1 cellular context compared by ENCODE assay signal in the genomic region with DNA sequence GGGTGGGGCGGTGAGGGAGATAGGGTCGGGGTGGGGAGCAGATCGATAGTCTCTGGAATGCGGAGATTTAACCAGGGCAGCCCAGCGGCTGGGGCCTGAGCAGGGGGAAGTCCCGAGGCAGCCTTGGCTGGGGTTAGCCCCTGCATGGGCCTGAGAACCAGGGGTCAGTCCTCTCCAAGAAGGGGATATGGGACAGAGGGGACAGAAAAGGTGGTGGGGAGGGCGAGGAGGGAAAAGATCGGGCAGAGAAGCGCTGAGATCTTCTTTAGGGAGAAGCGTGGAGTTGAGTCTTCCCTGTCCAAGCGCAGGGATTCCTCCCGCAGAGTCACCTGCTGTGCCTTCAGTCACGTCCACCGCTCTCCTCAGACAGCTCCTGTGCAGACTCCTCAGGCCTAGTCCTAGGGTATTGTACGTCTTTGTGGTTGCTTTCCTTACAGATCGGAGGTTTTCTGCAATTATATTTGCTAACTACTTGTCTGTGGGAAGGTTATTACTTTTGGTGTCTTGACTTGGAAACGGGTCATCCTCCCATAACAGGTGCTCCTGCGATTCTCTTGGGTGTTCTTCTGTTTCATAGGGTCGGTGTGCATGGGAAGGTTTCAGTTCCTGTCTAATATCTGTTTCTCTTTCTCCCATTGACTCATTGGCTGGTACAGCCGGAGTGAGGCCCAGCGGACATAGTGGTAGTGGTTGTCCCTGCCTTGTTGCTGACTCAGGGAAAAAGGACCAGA.
TF ChIP-seq lines count a peak whose summit lies in the region.

No MANE protein-coding gene starts in this region.

TF ChIP-seq in GM12878, 131 proteins besides CTCF, POLR2A, EP300 and RAD21 (continued from another document and continues in another):
- TF ChIP-seq PRDM15 (CRISPR knock-in tag; IDR thresholded peaks at IDR 0.05) (no peak), SREBF1 (IDR thresholded peaks at IDR 0.05; ENCODE audit: low read length) (no peak; the same call in 1 of the 2 replicates), CBFB (IDR thresholded peaks at IDR 0.05; ENCODE audit: low read depth) (no peak), TARDBP (IDR thresholded peaks at IDR 0.05; ENCODE audit: borderline replicate concordance) (no peak), SMAD1 (IDR thresholded peaks at IDR 0.05; ENCODE audit: low read depth, partially characterized antibody) (peak; percentile 95), FOXM1 (IDR thresholded peaks at IDR 0.05; ENCODE audit: low read depth, low read length) (peak; percentile 60; the same call in 1 of the 2 replicates), CBX3 (IDR thresholded peaks at IDR 0.05; ENCODE audit: borderline replicate concordance, low read depth) (no peak), BMI1 (IDR thresholded peaks at IDR 0.05; ENCODE audit: borderline replicate concordance) (0 out of 2 replicates have a peak, but pooled peaks have one; percentile 34), TBL1XR1 (IDR thresholded peaks at IDR 0.05; ENCODE audit: low read depth, low read length) (peak; percentile 45; the same call in 1 of the 2 replicates), NFIC (IDR thresholded peaks at IDR 0.05; ENCODE audit: low read depth, low read length) (peak; percentile 72; the same call in 1 of the 2 replicates), POLR2AphosphoS2 (IDR thresholded peaks at IDR 0.05; ENCODE audit: low read depth, low read length) (peak; percentile 69), SREBF2 (IDR thresholded peaks at IDR 0.05; ENCODE audit: low read length) (no peak), NR2F1 (conservative IDR thresholded peaks at IDR 0.05) (peak; percentile 71), SMARCA5 (IDR thresholded peaks at IDR 0.05) (no peak), ZNF384 (IDR thresholded peaks at IDR 0.05; ENCODE audit: borderline replicate concordance, low read depth, low read length) (no peak), NRF1 (conservative IDR thresholded peaks at IDR 0.05; ENCODE audit: low read depth, low read length) (no peak), NFYA (IDR thresholded peaks at IDR 0.05; ENCODE audit: borderline replicate concordance, low read depth, low read length) (no peak), CHD2 (IDR thresholded peaks at IDR 0.05; ENCODE audit: borderline replicate concordance, low read depth, low read length) (0 out of 2 replicates have a peak, but pooled peaks have one; percentile 41), EGR1 (IDR thresholded peaks at IDR 0.05; ENCODE audit: borderline replicate concordance in 1 of 2, low read depth in 2 of 2, low read length in 2 of 2) (peak in 1 of 2 experiments; percentile 21; a peak in 1 of 3 replicates), SPI1 (IDR thresholded peaks at IDR 0.05; ENCODE audit: borderline replicate concordance, insufficient read depth, low read depth, low read length) (peak; percentile 100), SKIL (IDR thresholded peaks at IDR 0.05; ENCODE audit: low read depth, poor library complexity, severe bottlenecking) (peak; percentile 81), SMAD5 (IDR thresholded peaks at IDR 0.05; ENCODE audit: low read depth) (peak; percentile 55; the same call in 1 of the 2 replicates), RUNX3 (IDR thresholded peaks at IDR 0.05; ENCODE audit: low read length) (no peak; the same call in none of the 2 replicates), CREB1 (IDR thresholded peaks at IDR 0.05; ENCODE audit: low read depth) (no peak), ASH2L (IDR thresholded peaks at IDR 0.05; ENCODE audit: borderline replicate concordance, low read depth) (no peak), TCF12 (IDR thresholded peaks at IDR 0.05; ENCODE audit: low read depth, low read length) (peak; percentile 97), YY1 (IDR thresholded peaks at IDR 0.05; ENCODE audit: low read depth, low read length) (peak; percentile 48; the same call in 1 of the 2 replicates), NFXL1 (IDR thresholded peaks at IDR 0.05; ENCODE audit: borderline replicate concordance) (no peak), ZBED1 (IDR thresholded peaks at IDR 0.05; ENCODE audit: borderline replicate concordance) (peak; percentile 44; the same call in 1 of the 2 replicates), NR2C2 (IDR thresholded peaks at IDR 0.05; ENCODE audit: borderline replicate concordance, control insufficient read depth, insufficient read length, low read depth) (no peak), RB1 (IDR thresholded peaks at IDR 0.05; ENCODE audit: borderline replicate concordance) (peak; percentile 77; the same call in 1 of the 2 replicates), MEF2B (IDR thresholded peaks at IDR 0.05; ENCODE audit: partially characterized antibody, poor library complexity, severe bottlenecking) (peak; percentile 99), LARP7 (IDR thresholded peaks at IDR 0.05) (0 out of 2 replicates have a peak, but pooled peaks have one; percentile 39), IKZF1 (conservative IDR thresholded peaks at IDR 0.05) (peak; percentile 92), FOS (IDR thresholded peaks at IDR 0.05; ENCODE audit: borderline replicate concordance, extremely low read depth, insufficient read length) (no peak), RCOR1 (conservative IDR thresholded peaks at IDR 0.05; ENCODE audit: low read depth, low read length) (0 out of 2 replicates have a peak, but pooled peaks have one; percentile 43), HDGF (IDR thresholded peaks at IDR 0.05) (peak; percentile 83), ZNF217 (IDR thresholded peaks at IDR 0.05) (no peak), ATF7 (IDR thresholded peaks at IDR 0.05; ENCODE audit: low read depth) (peak; percentile 66), WRNIP1 (IDR thresholded peaks at IDR 0.05; ENCODE audit: borderline replicate concordance, low read depth, low read length) (0 out of 2 replicates have a peak, but pooled peaks have one; percentile 61), EZH2 (IDR thresholded peaks at IDR 0.05; ENCODE audit: borderline replicate concordance, control insufficient read depth, low read depth, low read length) (no peak), PAX8 (IDR thresholded peaks at IDR 0.05) (no peak), MEF2A (IDR thresholded peaks at IDR 0.05; ENCODE audit: insufficient read depth, low read depth, low read length) (0 out of 2 replicates have a peak, but pooled peaks have one; percentile 19), ETV6 (conservative IDR thresholded peaks at IDR 0.05 in 1 of 2, IDR thresholded peaks at IDR 0.05 in 1 of 2; ENCODE audit: borderline replicate concordance in 1 of 2, low read depth in 1 of 2) (peak in 1 of 2 experiments; percentile 83; a peak in 2 of 4 replicates), SIN3A (IDR thresholded peaks at IDR 0.05; ENCODE audit: low read depth, low read length) (peak; percentile 43; the same call in 1 of the 2 replicates), ZSCAN29 (IDR thresholded peaks at IDR 0.05) (no peak), TCF3 (IDR thresholded peaks at IDR 0.05; ENCODE audit: borderline replicate concordance, insufficient read depth, low read depth, low read length) (peak; percentile 85; the same call in 1 of the 2 replicates), IKZF2 (IDR thresholded peaks at IDR 0.05) (peak; percentile 97), CEBPB (IDR thresholded peaks at IDR 0.05; ENCODE audit: borderline replicate concordance in 1 of 2, low read depth in 2 of 2, low read length in 2 of 2) (no peak)
- TF ChIP-seq, protein P1, sequence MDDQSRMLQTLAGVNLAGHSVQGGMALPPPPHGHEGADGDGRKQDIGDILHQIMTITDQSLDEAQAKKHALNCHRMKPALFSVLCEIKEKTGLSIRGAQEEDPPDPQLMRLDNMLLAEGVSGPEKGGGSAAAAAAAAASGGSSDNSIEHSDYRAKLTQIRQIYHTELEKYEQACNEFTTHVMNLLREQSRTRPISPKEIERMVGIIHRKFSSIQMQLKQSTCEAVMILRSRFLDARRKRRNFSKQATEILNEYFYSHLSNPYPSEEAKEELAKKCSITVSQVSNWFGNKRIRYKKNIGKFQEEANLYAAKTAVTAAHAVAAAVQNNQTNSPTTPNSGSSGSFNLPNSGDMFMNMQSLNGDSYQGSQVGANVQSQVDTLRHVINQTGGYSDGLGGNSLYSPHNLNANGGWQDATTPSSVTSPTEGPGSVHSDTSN (IDR thresholded peaks at IDR 0.05; ENCODE audit: insufficient replicate concordance, low read depth, low read length) = no peak
- TF ChIP-seq, protein P2, sequence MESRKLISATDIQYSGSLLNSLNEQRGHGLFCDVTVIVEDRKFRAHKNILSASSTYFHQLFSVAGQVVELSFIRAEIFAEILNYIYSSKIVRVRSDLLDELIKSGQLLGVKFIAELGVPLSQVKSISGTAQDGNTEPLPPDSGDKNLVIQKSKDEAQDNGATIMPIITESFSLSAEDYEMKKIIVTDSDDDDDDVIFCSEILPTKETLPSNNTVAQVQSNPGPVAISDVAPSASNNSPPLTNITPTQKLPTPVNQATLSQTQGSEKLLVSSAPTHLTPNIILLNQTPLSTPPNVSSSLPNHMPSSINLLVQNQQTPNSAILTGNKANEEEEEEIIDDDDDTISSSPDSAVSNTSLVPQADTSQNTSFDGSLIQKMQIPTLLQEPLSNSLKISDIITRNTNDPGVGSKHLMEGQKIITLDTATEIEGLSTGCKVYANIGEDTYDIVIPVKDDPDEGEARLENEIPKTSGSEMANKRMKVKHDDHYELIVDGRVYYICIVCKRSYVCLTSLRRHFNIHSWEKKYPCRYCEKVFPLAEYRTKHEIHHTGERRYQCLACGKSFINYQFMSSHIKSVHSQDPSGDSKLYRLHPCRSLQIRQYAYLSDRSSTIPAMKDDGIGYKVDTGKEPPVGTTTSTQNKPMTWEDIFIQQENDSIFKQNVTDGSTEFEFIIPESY (IDR thresholded peaks at IDR 0.05) = no peak
- TF ChIP-seq, protein P3, sequence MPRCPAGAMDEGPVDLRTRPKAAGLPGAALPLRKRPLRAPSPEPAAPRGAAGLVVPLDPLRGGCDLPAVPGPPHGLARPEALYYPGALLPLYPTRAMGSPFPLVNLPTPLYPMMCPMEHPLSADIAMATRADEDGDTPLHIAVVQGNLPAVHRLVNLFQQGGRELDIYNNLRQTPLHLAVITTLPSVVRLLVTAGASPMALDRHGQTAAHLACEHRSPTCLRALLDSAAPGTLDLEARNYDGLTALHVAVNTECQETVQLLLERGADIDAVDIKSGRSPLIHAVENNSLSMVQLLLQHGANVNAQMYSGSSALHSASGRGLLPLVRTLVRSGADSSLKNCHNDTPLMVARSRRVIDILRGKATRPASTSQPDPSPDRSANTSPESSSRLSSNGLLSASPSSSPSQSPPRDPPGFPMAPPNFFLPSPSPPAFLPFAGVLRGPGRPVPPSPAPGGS (IDR thresholded peaks at IDR 0.05; ENCODE audit: borderline replicate concordance, insufficient read depth, low read depth, low read length, poor library complexity, severe bottlenecking) = peak; percentile 97
- TF ChIP-seq, protein P4, sequence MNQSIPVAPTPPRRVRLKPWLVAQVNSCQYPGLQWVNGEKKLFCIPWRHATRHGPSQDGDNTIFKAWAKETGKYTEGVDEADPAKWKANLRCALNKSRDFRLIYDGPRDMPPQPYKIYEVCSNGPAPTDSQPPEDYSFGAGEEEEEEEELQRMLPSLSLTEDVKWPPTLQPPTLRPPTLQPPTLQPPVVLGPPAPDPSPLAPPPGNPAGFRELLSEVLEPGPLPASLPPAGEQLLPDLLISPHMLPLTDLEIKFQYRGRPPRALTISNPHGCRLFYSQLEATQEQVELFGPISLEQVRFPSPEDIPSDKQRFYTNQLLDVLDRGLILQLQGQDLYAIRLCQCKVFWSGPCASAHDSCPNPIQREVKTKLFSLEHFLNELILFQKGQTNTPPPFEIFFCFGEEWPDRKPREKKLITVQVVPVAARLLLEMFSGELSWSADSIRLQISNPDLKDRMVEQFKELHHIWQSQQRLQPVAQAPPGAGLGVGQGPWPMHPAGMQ (IDR thresholded peaks at IDR 0.05; ENCODE audit: borderline replicate concordance) = no peak
- TF ChIP-seq, protein P5, sequence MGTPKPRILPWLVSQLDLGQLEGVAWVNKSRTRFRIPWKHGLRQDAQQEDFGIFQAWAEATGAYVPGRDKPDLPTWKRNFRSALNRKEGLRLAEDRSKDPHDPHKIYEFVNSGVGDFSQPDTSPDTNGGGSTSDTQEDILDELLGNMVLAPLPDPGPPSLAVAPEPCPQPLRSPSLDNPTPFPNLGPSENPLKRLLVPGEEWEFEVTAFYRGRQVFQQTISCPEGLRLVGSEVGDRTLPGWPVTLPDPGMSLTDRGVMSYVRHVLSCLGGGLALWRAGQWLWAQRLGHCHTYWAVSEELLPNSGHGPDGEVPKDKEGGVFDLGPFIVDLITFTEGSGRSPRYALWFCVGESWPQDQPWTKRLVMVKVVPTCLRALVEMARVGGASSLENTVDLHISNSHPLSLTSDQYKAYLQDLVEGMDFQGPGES (IDR thresholded peaks at IDR 0.05) = no peak
